ENCODE assay signal across 1 cellular context in genomic region chr1:9590945-9591668, GRCh38.
TF ChIP-seq lines count a peak whose summit lies in the region.

No MANE protein-coding gene starts in this region.

TF ChIP-seq in GM23338, 12 proteins besides CTCF, POLR2A, EP300 and RAD21 (continued from another document):
- no peak for TF ChIP-seq ZNF462 (CRISPR knock-in tag; IDR thresholded peaks at IDR 0.05)
TF ChIP-seq in GM23338: peak in this region for 0.
